In genomic region chr1:47817861-47818260, GRCh38 we compare ENCODE assay signal across 25 cellular contexts.
"Had no signal": no experiment of that assay in that cellular context is flagged by ENCODE, and none has a peak within 500 bp of the region (broad histone marks: within the 10 kb centered on the region; RNA-seq: fewer than 3 reads in every experiment).

No MANE protein-coding gene starts in this region.

- H3K27me3 ChIP-seq: adrenal gland had no signal

- H3K4me3 ChIP-seq: adrenal gland had no signal

- H3K4me1 ChIP-seq: adrenal gland had no signal

- H3K27ac ChIP-seq: adrenal gland had no signal

- H3K4me1 Mint-ChIP-seq: activated naive CD8-positive, alpha-beta T cell treated with anti-CD3 and anti-CD28 coated beads, Interleukin-2, amount 10 ng/mL, durations not matched to agents 7 days and 5 days had no signal

- H3K9me3 ChIP-seq: adrenal gland had no signal

- H3K36me3 Mint-ChIP-seq: activated naive CD8-positive, alpha-beta T cell treated with anti-CD3 and anti-CD28 coated beads, Interleukin-2, amount 10 ng/mL, durations not matched to agents 7 days and 5 days; WTC11 had no signal

- H3K9me3 Mint-ChIP-seq: activated naive CD8-positive, alpha-beta T cell treated with anti-CD3 and anti-CD28 coated beads, Interleukin-2, amount 10 ng/mL, durations not matched to agents 7 days and 5 days; WTC11 had no signal

- H3K27ac Mint-ChIP-seq: activated CD8-positive, alpha-beta T cell treated with anti-CD3 and anti-CD28 coated beads, Interleukin-2, amount 10 ng/mL, durations not matched to agents 7 days and 5 days; activated naive CD8-positive, alpha-beta T cell treated with anti-CD3 and anti-CD28 coated beads, Interleukin-2, amount 10 ng/mL, durations not matched to agents 7 days and 5 days; T-helper 17 cell; WTC11 had no signal

- H3K27me3 Mint-ChIP-seq: activated naive CD8-positive, alpha-beta T cell treated with anti-CD3 and anti-CD28 coated beads, Interleukin-2, amount 10 ng/mL, durations not matched to agents 7 days and 5 days had no signal

- H3K4me3 Mint-ChIP-seq: activated CD8-positive, alpha-beta T cell treated with anti-CD3 and anti-CD28 coated beads, Interleukin-2, amount 10 ng/mL, durations not matched to agents 7 days and 5 days; activated naive CD8-positive, alpha-beta T cell treated with anti-CD3 and anti-CD28 coated beads, Interleukin-2, amount 10 ng/mL, durations not matched to agents 7 days and 5 days; T-helper 17 cell; WTC11 had no signal

- ATAC-seq: activated CD8-positive, alpha-beta T cell treated with anti-CD3 and anti-CD28 coated beads, Interleukin-2, amount 10 ng/mL, durations not matched to agents 7 days and 5 days; T-helper 17 cell; WTC11 had no signal

- DNase-seq: activated CD4-positive, alpha-beta T cell treated with anti-CD3 and anti-CD28 coated beads for 48 hours; activated CD4-positive, alpha-beta T cell treated with anti-CD3 and anti-CD28 coated beads, Interleukin-2, amount 50 U/mL, for 4 hours; activated CD4-positive, CD25-positive, alpha-beta regulatory T cell treated with anti-CD3 and anti-CD28 coated beads, Interleukin-2, amount 50 U/mL, for 72 hours; activated CD8-positive, alpha-beta memory T cell treated with anti-CD3 and anti-CD28 coated beads, Interleukin-2, amount 50 U/mL, for 48 hours; activated CD8-positive, alpha-beta T cell treated with anti-CD3 and anti-CD28 coated beads, Interleukin-2, amount 10 ng/mL, durations not matched to agents 7 days and 5 days; activated naive CD4-positive, alpha-beta T cell treated with anti-CD3 and anti-CD28 coated beads, Interleukin-2, amount 50 U/mL, for 16 hours; activated naive CD8-positive, alpha-beta T cell treated with anti-CD3 and anti-CD28 coated beads, Interleukin-2, amount 10 ng/mL, durations not matched to agents 7 days and 5 days; activated T-cell treated with anti-CD3 and anti-CD28 coated beads, Interleukin-2, amount 50 U/mL, for 1 hour; adrenal gland; anterior cingulate cortex; IMR-90; KBM-7; NCI-H1048; NCI-H146; NCI-H1930; NCI-H2171; NCI-H226; NCI-H510A; NCI-H526 treated with DMSO at 0.1 percent for 48 hours; NCI-H82; Right ventricle myocardium superior; RPMI8226; T-helper 17 cell; T-helper 9 cell had no signal

- H3K36me3 ChIP-seq: adrenal gland had no signal
